ENCODE assay signal across 8 cellular contexts in genomic region chr15:38253448-38253847, GRCh38. TPM values are rescaled to one million over a fixed set of nuclear protein-coding genes. Genes with fewer than 3 reads are reported as not detected.
A peak's percentile ranks its signal among the peaks of the same experiment; 100 is the strongest.
DNase-seq lines count a peak whose midpoint lies in the region; ATAC-seq and TF ChIP-seq lines count a peak whose summit lies in the region.

No MANE protein-coding gene starts in this region.

- ATAC-seq in body of pancreas (no peak), GM19328 (IDR thresholded peaks at IDR 0.05; ENCODE audit: unreplicated experiment) (no peak), HG02678 (IDR thresholded peaks at IDR 0.05; ENCODE audit: unreplicated experiment) (no peak)

- H3K4me1 ChIP-seq in body of pancreas, result peaks cover 21% of the 10 kb centered on the region

- H3K36me3 ChIP-seq in body of pancreas (replicated peaks in 1 of 2; ENCODE audit: insufficient read depth in 1 of 2, low read depth in 2 of 2), result no peaks in the 10 kb centered on the region

- TF ChIP-seq CTCF in NB4 (IDR thresholded peaks at IDR 0.05; ENCODE audit: low read depth, low read length), result no peak
- no peak for TF ChIP-seq CTCF in body of pancreas (IDR thresholded peaks at IDR 0.05)

- no peaks in the 10 kb centered on the region for H3K27me3 ChIP-seq in body of pancreas

- in situ Hi-C loops in G401 (cut with HindIII; ENCODE audit: low sequenced_read_pairs), result no loop called here

- DNase-seq in G401 (ENCODE audit: low spot score) (peak; percentile 49), NB4 (ENCODE audit: low read depth) (peak; percentile 69), body of pancreas (peak in 3 of 4 donors; percentile 14 to 19 (median 17)), left kidney (ENCODE audit: low read depth, low spot score) (peak; percentile 63), substantia nigra (lab: John Stamatoyannopoulos, UW) (no peak), GOT3 (lab: John Stamatoyannopoulos, UW) (no peak)

- no peak for TF ChIP-seq POLR2A in NB4 (IDR thresholded peaks at IDR 0.05; ENCODE audit: extremely low read depth, insufficient read length)
- no peak for TF ChIP-seq POLR2A in body of pancreas (IDR thresholded peaks at IDR 0.05)

- H3K4me3 ChIP-seq in NB4 (ENCODE audit: low read depth, low read length) (peak overlapping the region; percentile 89), body of pancreas (peak overlapping the region; percentile 86 to 91)

- peak overlapping the region; percentile 40 to 98 (median 92) for H3K27ac ChIP-seq in body of pancreas
- H3K27ac ChIP-seq in substantia nigra (ENCODE audit: low read depth, low read length, poor library complexity, severe bottlenecking), result peak overlapping the region; percentile 92

- intact Hi-C loops in body of pancreas (cut with DNase I), result no loop called here

- WGBS in body of pancreas, 2 donors, result 0 to 1% methylated on average over 5 of the region's 5 CpGs

- no peaks in the 10 kb centered on the region for H3K9me3 ChIP-seq in body of pancreas

RNA-seq across cellular contexts. Expression of gene SPRED1, which starts 0.8 kb away (rescaled TPM):
- total RNA-seq in G401 (2014; rRNA removed; shearing (Covaris generic)), result 8.2 and 17.6 TPM in 2 replicates
- 10 to 100 TPM; 11.7 to 12.9 TPM for total RNA-seq in body of pancreas

Comparison
In these comparisons a context has a peak if more than half of its experiments do, and no peak if none do; other contexts are left out.
1. DNase-seq: peak in G401 (single experiment), NB4 (single experiment), body of pancreas (3 of 4) and left kidney (single experiment); none in substantia nigra (0 of 49) and GOT3 (single experiment).